ENCODE assay signal across 1 cellular context in the genomic region with DNA sequence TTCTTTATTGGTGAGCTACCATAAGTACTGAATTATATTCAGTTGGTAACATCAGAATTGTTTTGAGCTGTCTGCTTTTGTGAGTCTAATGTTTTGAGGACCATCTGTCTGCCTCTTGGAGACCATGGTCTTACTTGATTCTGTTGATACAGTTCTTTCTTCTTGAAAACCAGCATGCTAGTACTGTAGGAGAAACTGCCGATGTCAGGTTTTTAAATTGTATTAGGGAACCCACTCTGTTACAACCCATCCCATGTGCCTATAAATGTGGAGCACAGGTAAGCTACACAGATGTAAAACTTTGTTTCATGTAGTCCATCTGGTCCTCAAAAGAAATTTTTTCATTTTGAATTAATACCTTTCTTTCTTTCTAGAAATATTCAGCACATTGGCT.
A peak's percentile ranks its signal among the peaks of the same experiment; 100 is the strongest.
TF ChIP-seq lines count a peak whose summit lies in the region.

No MANE protein-coding gene starts in this region.

TF ChIP-seq in HepG2, 621 proteins besides CTCF, POLR2A, EP300 and RAD21 (continued from another document):
- TF ChIP-seq MAFK (conservative IDR thresholded peaks at IDR 0.05 in 1 of 2, IDR thresholded peaks at IDR 0.05 in 1 of 2; ENCODE audit: low read length in 2 of 2) (peak; percentile 32 to 62; a peak in 3 of 4 replicates), ZNF354B (CRISPR knock-in tag; IDR thresholded peaks at IDR 0.05) (no peak)
